ENCODE assay signal across 8 cellular contexts in the genomic region with DNA sequence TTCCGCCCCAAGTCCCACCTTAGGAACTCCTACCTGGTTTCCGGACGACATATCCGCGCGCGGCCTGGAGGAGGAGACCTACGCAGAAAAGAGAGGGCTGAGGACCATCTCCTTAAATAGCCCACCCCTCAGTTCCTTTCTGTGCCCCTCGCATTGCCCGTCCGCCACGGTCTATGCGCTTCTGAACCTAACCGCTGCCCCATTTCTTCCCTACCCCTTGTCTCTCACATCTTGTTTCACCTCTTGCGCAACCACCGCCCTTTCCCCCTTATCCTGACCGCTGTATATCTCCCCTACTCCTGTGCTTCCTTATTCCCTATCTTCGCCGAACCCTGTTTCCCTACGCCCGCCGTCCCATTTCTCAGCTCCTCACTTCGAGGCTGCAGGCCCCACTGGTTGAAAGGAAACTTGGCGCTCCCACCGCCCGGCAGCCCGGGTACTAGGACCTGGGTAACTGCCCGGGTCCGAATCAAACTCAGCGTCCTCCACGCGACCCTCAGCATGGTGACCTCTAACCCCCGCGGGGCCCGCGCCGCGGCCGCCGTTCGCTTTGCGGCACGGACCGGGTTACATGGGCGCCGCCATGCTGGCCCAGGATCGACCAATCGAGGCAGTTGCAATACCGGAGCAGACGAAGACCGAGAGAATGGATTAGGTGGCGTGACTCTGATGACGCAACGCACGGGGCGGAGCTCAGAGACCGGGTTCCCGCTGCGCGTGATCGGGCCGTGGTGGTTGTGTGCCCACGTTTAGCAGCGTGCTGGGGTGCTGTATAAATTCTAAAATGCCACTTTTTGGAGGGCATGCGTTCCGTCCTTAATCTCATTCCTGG. TPM values are rescaled to one million over a fixed set of nuclear protein-coding genes. Genes with fewer than 3 reads are reported as not detected.
A peak's percentile ranks its signal among the peaks of the same experiment; 100 is the strongest.
DNase-seq lines count a peak whose midpoint lies in the region; ATAC-seq, FAIRE-seq and TF ChIP-seq lines count a peak whose summit lies in the region.

Gene MRPS15, minus strand, starts transcription at position 612 of the 832 bp plus-strand sequence. Its CDS starts 109 bp downstream, at position 503.

- 0% methylated on average over 60 to 66 of the region's 66 CpGs for WGBS in pancreas, 2 donors

- H3K27ac ChIP-seq in SU-DHL-6 (ENCODE audit: low read depth, low read length) (peak within 1 kb of the TSS; percentile 69), pancreas (peak within 1 kb of the TSS; percentile 70 to 92 (median 88)), tibial artery (peak within 1 kb of the TSS; percentile 92 to 97)

- TF ChIP-seq CTCF in SU-DHL-6 (IDR thresholded peaks at IDR 0.05; ENCODE audit: insufficient read depth, low read length, poor library complexity, severe bottlenecking) (no peak), pancreas (IDR thresholded peaks at IDR 0.05) (no peak), tibial artery (IDR thresholded peaks at IDR 0.05) (no peak)

- peak; percentile 93 for TF ChIP-seq POLR2A in GM10847 (IDR thresholded peaks at IDR 0.05; ENCODE audit: extremely low read depth, insufficient read length)

- H4K20me1 ChIP-seq in SU-DHL-6 (ENCODE audit: low read depth, low read length) = no peaks in the 10 kb centered on the region

- H3K9ac ChIP-seq in SU-DHL-6 (ENCODE audit: low read length) = peak within 1 kb of the TSS; percentile 80

- DNase-seq in NCI-H128 (lab: John Stamatoyannopoulos, UW; ENCODE audit: unreplicated experiment) (peak; percentile 92), Right ventricle myocardium inferior (ENCODE audit: missing footprints) (peak; percentile 98), pancreas (peak; percentile 92 to 96 (median 94)), tibial artery (peak; percentile 97 to 98)
- DNase-seq in activated naive CD8-positive, alpha-beta T cell treated with anti-CD3 and anti-CD28 coated beads, Interleukin-2, amount 50 U/mL, for 16 hours (ENCODE audit: low read depth, low spot score) = peak; percentile 93

- no peaks in the 10 kb centered on the region for H3K27me3 ChIP-seq in SU-DHL-6 (ENCODE audit: low read length)
- H3K27me3 ChIP-seq in pancreas = no peaks in the 10 kb centered on the region
- no peaks in the 10 kb centered on the region for H3K27me3 ChIP-seq in tibial artery

- H3K4me2 ChIP-seq in SU-DHL-6 (ENCODE audit: low read depth, low read length, poor library complexity, severe bottlenecking) = peak within 1 kb of the TSS; percentile 86

- peaks cover 11% of the 10 kb centered on the region; the same call in 1 of the 2 replicates for H3K79me2 ChIP-seq in SU-DHL-6 (ENCODE audit: insufficient read depth, low read length)

- no peaks in the 10 kb centered on the region for H3K9me3 ChIP-seq in SU-DHL-6 (ENCODE audit: insufficient read depth, low read length)
- H3K9me3 ChIP-seq in pancreas = no peaks in the 10 kb centered on the region
- no peaks in the 10 kb centered on the region for H3K9me3 ChIP-seq in tibial artery

- H3K4me3 ChIP-seq in SU-DHL-6 (ENCODE audit: insufficient read depth, low read length, poor library complexity, severe bottlenecking) (peak within 1 kb of the TSS; percentile 83), pancreas (peak within 1 kb of the TSS; percentile 70 to 95 (median 90)), tibial artery (peak within 1 kb of the TSS; percentile 85 to 91)

- intact Hi-C loops in Right ventricle myocardium inferior (cut with DNase I) (loop anchor here (1.0 to 2.0 kb wide), 2 partner anchors 14 to 43 kb away; partner anchors contain the start of gene OSCP1), pancreas (cut with DNase I) (no loop called here), tibial artery (cut with DNase I; ENCODE audit: low total_unique reads) (no loop called here)

- no peaks in the 10 kb centered on the region; the same call in 1 of the 2 replicates for H3F3A ChIP-seq in SU-DHL-6 (ENCODE audit: insufficient read depth)

- H3K36me3 ChIP-seq in SU-DHL-6 (ENCODE audit: low read length) (no peaks in the 10 kb centered on the region), pancreas (no peaks in the 10 kb centered on the region), tibial artery (peaks cover 20 to 33% (median 21%) of the 10 kb centered on the region in 3 donors)

- H2AFZ ChIP-seq in SU-DHL-6 (ENCODE audit: low read depth, low read length, severe bottlenecking) = peak within 1 kb of the TSS; percentile 79

- ATAC-seq in HG02678 (IDR thresholded peaks at IDR 0.05; ENCODE audit: unreplicated experiment) = peak; percentile 87
- peak; percentile 95 for ATAC-seq in Right ventricle myocardium inferior
- peak; percentile 97 to 98 (median 98) for ATAC-seq in pancreas

- H3K4me1 ChIP-seq in pancreas (peaks cover 6 to 18% (median 9%) of the 10 kb centered on the region in 3 donors), tibial artery (peaks cover 0 to 20% (median 14%) of the 10 kb centered on the region in 4 donors)

- no peaks in the 10 kb centered on the region for H3K9me2 ChIP-seq in SU-DHL-6 (replicated peaks; ENCODE audit: insufficient read depth, low read length)

- no peak for FAIRE-seq in pancreas (lab: Jason Lieb, UNC)

RNA-seq across cellular contexts. Expression of gene MRPS15, which starts in this region (rescaled TPM):
- total RNA-seq in Right ventricle myocardium inferior (114 TPM), pancreas (10 to 100 TPM; 20.4 to 27.8 (median 26.1) TPM)
- polyA plus RNA-seq in pancreas = 10 to 100 TPM; 62.6 to 79.3 TPM

Comparison
In these comparisons a context has a peak if more than half of its experiments do, and no peak if none do; other contexts are left out.
1. Peak in every context shown above with its lines: DNase-seq, ATAC-seq, H3K4me3 ChIP-seq and H3K27ac ChIP-seq.